ENCODE assay signal across 1 cellular context in genomic region chr1:40049745-40050144, GRCh38.
TF ChIP-seq lines count a peak whose summit lies in the region.

No MANE protein-coding gene starts in this region.

TF ChIP-seq in GM12878, 131 proteins besides CTCF, POLR2A, EP300 and RAD21 (continued from another document):
- no peak for TF ChIP-seq BHLHE40 (IDR thresholded peaks at IDR 0.05; ENCODE audit: borderline replicate concordance in 1 of 2, low read depth in 2 of 2, low read length in 1 of 2)
- no peak for TF ChIP-seq LARP7 (IDR thresholded peaks at IDR 0.05)
- no peak for TF ChIP-seq SMC3 (IDR thresholded peaks at IDR 0.05; ENCODE audit: borderline replicate concordance, low read length)
